Comparison of ENCODE assay signal across 8 cellular contexts in genomic region chr6:13924146-13924948, GRCh38. TPM values are rescaled to one million over a fixed set of nuclear protein-coding genes. Genes with fewer than 3 reads are reported as not detected.
DNase-seq lines count a peak whose midpoint lies in the region; ATAC-seq and TF ChIP-seq lines count a peak whose summit lies in the region.

No MANE protein-coding gene starts in this region.

- CTCF ChIA-PET in BJ (lab: Yijun Ruan, JAX) (interaction anchor here (0.8 to 1.8 kb wide), 9 partner anchors 10 to 143 kb away, joined by 3 to 7 read pairs (median 3); no protein-coding TSS in a partner anchor), HCT116 (lab: Charles Lee) (interaction anchor here (0.9 to 1.5 kb wide), 5 partner anchors 11 to 143 kb away, joined by 4 to 10 read pairs (median 5); no protein-coding TSS in a partner anchor)

- POLR2A ChIA-PET in BJ (lab: Charles Lee): no interaction called here
- POLR2A ChIA-PET in HCT116 (lab: Charles Lee): no interaction called here

- H3K79me2 ChIP-seq in HCT116 (ENCODE audit: insufficient read depth, low read length): no peaks in the 10 kb centered on the region

- no peaks in the 10 kb centered on the region for H4K20me1 ChIP-seq in HCT116 (ENCODE audit: insufficient read depth)

- H3K4me2 ChIP-seq in HCT116 (ENCODE audit: low read length): peak overlapping the region; percentile 99

- intact Hi-C loops in HCT116 (cut with micrococcal nuclease) (no loop called here), right cardiac atrium (cut with DNase I) (no loop called here), sciatic nerve (cut with DNase I) (no loop called here)

- RAD21 ChIA-PET in HCT116 (lab: Charles Lee; ENCODE audit: low non-redundant PET in 1 of 2, low total read pairs in 2 of 2, uncharacterized antibody in 2 of 2, unreplicated experiment in 2 of 2): interaction anchor here (0.5 to 1.4 kb wide), 7 partner anchors 11 to 621 kb away, joined by 3 to 7 read pairs (median 5); no protein-coding TSS in a partner anchor

- DNase-seq in BJ (ENCODE audit: low read depth) (no peak), HCT116 (ENCODE audit: low read depth, low spot score) (no peak), NOMO-1 treated with DMSO at 0.1 percent for 48 hours (lab: John Stamatoyannopoulos, UW; ENCODE audit: unreplicated experiment) (peak; percentile 18), amniotic epithelial cell (ENCODE audit: low read depth) (peak; percentile 51), right cardiac atrium (peak; percentile 53 to 80 (median 71)), sciatic nerve (ENCODE audit: low spot score) (peak; percentile 70)

- peak overlapping the region; percentile 48 for H3K9ac ChIP-seq in HCT116 (ENCODE audit: low read length)

- H3K27me3 ChIP-seq in BJ (ENCODE audit: control insufficient read depth, insufficient read depth, low read length) (peaks cover 5% of the 10 kb centered on the region), HCT116 (ENCODE audit: insufficient read depth, low read length) (no peaks in the 10 kb centered on the region), right cardiac atrium (ENCODE audit: control insufficient read depth, insufficient read depth) (no peaks in the 10 kb centered on the region)

- H3K9me3 ChIP-seq in HCT116 (ENCODE audit: control insufficient read depth in 1 of 2, insufficient read depth in 1 of 2, low read depth in 1 of 2, low read length in 2 of 2) (no peaks in the 10 kb centered on the region), right cardiac atrium (ENCODE audit: control insufficient read depth, low read length) (no peaks in the 10 kb centered on the region)

- H3K4me3 ChIP-seq in BJ (ENCODE audit: low read depth, low read length) (peak overlapping the region; percentile 52), HCT116 (replicated peaks in 1 of 2; ENCODE audit: low read depth in 1 of 2, low read length in 2 of 2) (peak overlapping the region; percentile 65 to 76), right cardiac atrium (ENCODE audit: low read length) (peak overlapping the region; percentile 36)

- TF ChIP-seq POLR2A in HCT116 (IDR thresholded peaks at IDR 0.05; ENCODE audit: borderline replicate concordance, extremely low read depth, insufficient read depth, insufficient read length): no peak

- TF ChIP-seq RAD21 in HCT116 (IDR thresholded peaks at IDR 0.05; ENCODE audit: low read depth): no peak

- H3K4me1 ChIP-seq in HCT116 (ENCODE audit: control insufficient read depth in 1 of 2, insufficient read depth in 2 of 2, low read length in 2 of 2) (peaks cover 8 to 19% of the 10 kb centered on the region in 2 experiments; a peak in 3 of 4 replicates), right cardiac atrium (ENCODE audit: control insufficient read depth, insufficient read depth, low read length) (no peaks in the 10 kb centered on the region)

- 5% methylated on average over 37 of the region's 37 CpGs for WGBS in right cardiac atrium

- TF ChIP-seq CTCF in BJ (IDR thresholded peaks at IDR 0.05; ENCODE audit: insufficient read depth, low read depth, low read length) (no peak), HCT116 (IDR thresholded peaks at IDR 0.05 in 2 of 3, conservative IDR thresholded peaks at IDR 0.05 in 1 of 3; ENCODE audit: borderline replicate concordance in 1 of 3, insufficient read depth in 1 of 3, low read depth in 2 of 3, low read length in 2 of 3) (no peak)

- ATAC-seq in HCT116: peak; percentile 87
- ATAC-seq in right cardiac atrium: peak; percentile 78 to 85
- ATAC-seq in sciatic nerve: peak; percentile 84
- no peak for ATAC-seq in HG03520 (IDR thresholded peaks at IDR 0.05; ENCODE audit: unreplicated experiment)
- ATAC-seq in GM19452 (IDR thresholded peaks at IDR 0.05; ENCODE audit: unreplicated experiment): no peak

- BruUV-seq in HCT116 (replicated peaks; lab: Mats Ljungman, UMichigan): no TSS peak

- H3K36me3 ChIP-seq in BJ (ENCODE audit: control insufficient read depth, insufficient read depth, low read length) (no peaks in the 10 kb centered on the region), HCT116 (ENCODE audit: control insufficient read depth in 1 of 2, insufficient read depth in 2 of 2, low read length in 2 of 2) (no peaks in the 10 kb centered on the region)

- no peaks in the 10 kb centered on the region for H3K9me2 ChIP-seq in HCT116 (ENCODE audit: insufficient read depth)

- H2AFZ ChIP-seq in HCT116 (ENCODE audit: low read depth, low read length, poor library complexity, severe bottlenecking): peak overlapping the region; percentile 84

- H3K27ac ChIP-seq in HCT116 (ENCODE audit: low read depth, low read length) (peak overlapping the region; percentile 37; the same call in 1 of the 2 replicates), right cardiac atrium (ENCODE audit: low read length) (no peak overlapping the region)

TF ChIP-seq in HCT116, 20 proteins besides CTCF, POLR2A, EP300 and RAD21:
- TF ChIP-seq TCF7L2 (IDR thresholded peaks at IDR 0.05; ENCODE audit: borderline replicate concordance, extremely low read depth, insufficient read depth, insufficient read length): no peak
- TF ChIP-seq CBX3 (IDR thresholded peaks at IDR 0.05; ENCODE audit: low read depth): 0 out of 2 replicates have a peak, but pooled peaks have one; percentile 19
TF ChIP-seq in HCT116: peak in this region for 1.

RNA-seq across cellular contexts. Expression of gene RNF182, which starts 0.4 kb away (rescaled TPM):
- polyA plus RNA-seq in BJ (2011; rRNA removed) (1.4 and 1.9 TPM in 2 replicates), right cardiac atrium (0.48 TPM)
- polyA minus RNA-seq in BJ (2011; rRNA and poly(A)+ RNA removed): 1.0 and 1.5 TPM in 2 replicates
- total RNA-seq in HCT116 (2021; ENCODE audit: unreplicated experiment) (6.5 TPM), right cardiac atrium (1 to 10 TPM in 1 of 4 donors, under 1 TPM in 2, not detected in 1; 0.44 to 1.2 (median 0.57) TPM), sciatic nerve (0.49 TPM)
- 3.0 and 5.9 TPM in 2 replicates for polyA plus RNA-seq in HCT116 (2012)

Comparison
In these comparisons a context has a peak if more than half of its experiments do, and no peak if none do; other contexts are left out.
1. DNase-seq: peak in NOMO-1 treated with DMSO at 0.1 percent for 48 hours (single experiment), amniotic epithelial cell (single experiment), right cardiac atrium (3 of 3) and sciatic nerve (single experiment); none in BJ (single experiment) and HCT116 (single experiment).
2. ATAC-seq: peak in HCT116 (single experiment), right cardiac atrium (2 of 2) and sciatic nerve (single experiment); none in HG03520 (single experiment) and GM19452 (single experiment).
3. Peak in every context shown above with its lines, with median percentiles within 50 percentile points of each other: H3K4me3 ChIP-seq.